ENCODE assay signal across 32 cellular contexts in genomic region chr2:136004920-136005319, GRCh38. TPM values are rescaled to one million over a fixed set of nuclear protein-coding genes. Genes with fewer than 3 reads are reported as not detected.
DNase-seq lines count a peak whose midpoint lies in the region; ATAC-seq and TF ChIP-seq lines count a peak whose summit lies in the region.
"Had no signal": no experiment of that assay in that cellular context is flagged by ENCODE, and none has a peak within 500 bp of the region (broad histone marks: within the 10 kb centered on the region; RNA-seq: fewer than 3 reads in every experiment).

No MANE protein-coding gene starts in this region.

- H3F3A ChIP-seq in neural progenitor cell (ENCODE audit: low read depth), result peaks cover 13% of the 10 kb centered on the region

- H3K4me3 Mint-ChIP-seq in CD14-positive monocyte (no peak overlapping the region), H9 (no peak overlapping the region), neural progenitor cell (no peak overlapping the region)
- H3K4me3 Mint-ChIP-seq: brain; GM23338; HFFc6; naive thymus-derived CD4-positive, alpha-beta T cell; T-cell had no signal

- H3K27ac ChIP-seq in H9 (ENCODE audit: insufficient read length, low read depth, low read length), result no peak overlapping the region
- H3K27ac ChIP-seq in WERI-Rb-1, result peak overlapping the region; percentile 49
- H3K27ac ChIP-seq in neural progenitor cell, result no peak overlapping the region
- H3K27ac ChIP-seq: adrenal gland, esophagus muscularis mucosa, left ventricle myocardium inferior, transverse colon had no signal

- H2BK12ac ChIP-seq in H9 (ENCODE audit: insufficient read length, low read depth, low read length), result no peak overlapping the region

- H3K4me1 Mint-ChIP-seq in CD14-positive monocyte (peaks cover 74% of the 10 kb centered on the region), H9 (peaks cover 17 to 23% of the 10 kb centered on the region in 2 experiments), neural progenitor cell (peaks cover 36% of the 10 kb centered on the region)

- no peak overlapping the region for H4K5ac ChIP-seq in H9 (ENCODE audit: insufficient read length, low read depth, low read length)

- H3K4ac ChIP-seq in H9 (ENCODE audit: low read depth, low read length), result no peak overlapping the region

- H3K23ac ChIP-seq in H9 (ENCODE audit: insufficient read length, low read depth, low read length), result no peak overlapping the region

- peak overlapping the region; percentile 6 for H2BK20ac ChIP-seq in H9 (ENCODE audit: low read depth, low read length, poor library complexity, severe bottlenecking)

- H2AFZ ChIP-seq in H9 (ENCODE audit: low read length) (no peak overlapping the region), neural progenitor cell (replicated peaks) (no peak overlapping the region)
- H2AFZ ChIP-seq: GM23338 had no signal

- H4K20me1 ChIP-seq in H9 (ENCODE audit: control insufficient read depth, insufficient read depth, insufficient read length), result no peaks in the 10 kb centered on the region
- H4K20me1 ChIP-seq in neural progenitor cell (ENCODE audit: low read depth), result no peaks in the 10 kb centered on the region
- H4K20me1 ChIP-seq: BLaER1 treated with 17β-estradiol and CSF1 and Interleukin-3, amounts not matched to agents 10 nM and 100 nM had no signal

- H3K27ac Mint-ChIP-seq in CD14-positive monocyte (peak overlapping the region in 5 of 7 donors; percentile 1 to 59 (median 26)), H9 (no peak overlapping the region), neural progenitor cell (peak overlapping the region; percentile 1)
- H3K27ac Mint-ChIP-seq: GM23338, HFFc6, T-cell had no signal

- H3K36me3 ChIP-seq in WERI-Rb-1 (no peaks in the 10 kb centered on the region), neural progenitor cell (no peaks in the 10 kb centered on the region)
- H3K36me3 ChIP-seq: adrenal gland, esophagus muscularis mucosa, left ventricle myocardium inferior, transverse colon had no signal

- no peak overlapping the region for H2BK120ac ChIP-seq in H9 (ENCODE audit: low read depth, low read length, poor library complexity, severe bottlenecking)

- no peaks in the 10 kb centered on the region for H3K27me3 Mint-ChIP-seq in CD14-positive monocyte (ENCODE audit: low read depth in 3 of 3)
- H3K27me3 Mint-ChIP-seq in H9 (ENCODE audit: low read depth), result no peaks in the 10 kb centered on the region
- peaks cover 3% of the 10 kb centered on the region for H3K27me3 Mint-ChIP-seq in neural progenitor cell (ENCODE audit: insufficient read depth, low read depth)
- H3K27me3 Mint-ChIP-seq: naive thymus-derived CD4-positive, alpha-beta T cell; T-cell had no signal

- H3K79me2 ChIP-seq in H9 (ENCODE audit: insufficient read depth, low read length) (no peaks in the 10 kb centered on the region), neural progenitor cell (ENCODE audit: low read depth) (no peaks in the 10 kb centered on the region)

- H2BK5ac ChIP-seq in H9 (ENCODE audit: insufficient read length, low read length), result no peak overlapping the region

- no peak overlapping the region for H3K4me2 ChIP-seq in H9 (ENCODE audit: insufficient read depth, insufficient read length, low read length)
- H3K4me2 ChIP-seq in neural progenitor cell, result no peak overlapping the region
- H3K4me2 ChIP-seq: GM23338 had no signal

- ATAC-seq in GM18861 (IDR thresholded peaks at IDR 0.05; ENCODE audit: unreplicated experiment), result no peak
- no peak for ATAC-seq in GM18517 (IDR thresholded peaks at IDR 0.05; ENCODE audit: unreplicated experiment)
- ATAC-seq: GM23338; naive thymus-derived CD4-positive, alpha-beta T cell; T-cell had no signal

- no peak overlapping the region for H4K91ac ChIP-seq in H9 (ENCODE audit: insufficient read length, low read depth, low read length)

- H3K14ac ChIP-seq in H9 (ENCODE audit: insufficient read depth, low read length), result no peak overlapping the region

- H3K27me3 ChIP-seq in H9 (ENCODE audit: insufficient read depth, low read length), result no peaks in the 10 kb centered on the region
- no peaks in the 10 kb centered on the region for H3K27me3 ChIP-seq in WERI-Rb-1 (ENCODE audit: insufficient read depth, low read depth, severe bottlenecking)
- no peaks in the 10 kb centered on the region for H3K27me3 ChIP-seq in neural progenitor cell
- H3K27me3 ChIP-seq: adrenal gland; BLaER1 treated with 17β-estradiol and CSF1 and Interleukin-3, amounts not matched to agents 10 nM and 100 nM; esophagus muscularis mucosa; transverse colon had no signal

- H3T11ph ChIP-seq in H9 (ENCODE audit: low read length), result no peak overlapping the region

- no peak overlapping the region for H3K18ac ChIP-seq in H9 (ENCODE audit: insufficient read length, low read depth, low read length)

- no peak overlapping the region for H2AK5ac ChIP-seq in H9 (ENCODE audit: insufficient read length, low read length)

- H3K9me3 Mint-ChIP-seq in CD14-positive monocyte (peaks cover 0 to 5% (median 0%) of the 10 kb centered on the region in 7 donors), H9 (peaks cover 5 to 7% of the 10 kb centered on the region in 2 experiments; a peak in 2 of 5 replicates), neural progenitor cell (peaks cover 5% of the 10 kb centered on the region)
- H3K9me3 Mint-ChIP-seq: HFFc6, T-cell had no signal

- H3K9me3 ChIP-seq in H9 (ENCODE audit: control insufficient read depth, low read depth, low read length), result no peaks in the 10 kb centered on the region
- H3K9me3 ChIP-seq in WERI-Rb-1 (ENCODE audit: severe bottlenecking), result peaks cover 2% of the 10 kb centered on the region
- no peaks in the 10 kb centered on the region for H3K9me3 ChIP-seq in neural progenitor cell (ENCODE audit: low read depth)
- H3K9me3 ChIP-seq: adrenal gland, esophagus muscularis mucosa, left ventricle myocardium inferior, transverse colon had no signal

- no peak overlapping the region for H3K4me3 ChIP-seq in WERI-Rb-1 (ENCODE audit: low read depth, low read length)
- H3K4me3 ChIP-seq in neural progenitor cell, result no peak overlapping the region
- H3K4me3 ChIP-seq: adrenal gland; BLaER1 treated with 17β-estradiol and CSF1 and Interleukin-3, amounts not matched to agents 10 nM and 100 nM; esophagus muscularis mucosa; GM23338; left ventricle myocardium inferior; transverse colon had no signal

- DNase-seq in CD14-positive monocyte (ENCODE audit: low spot score) (no peak), H9 (no peak), WERI-Rb-1 (no peak), neural progenitor cell (ENCODE audit: low spot score) (no peak), pons (ENCODE audit: low spot score) (no peak)
- DNase-seq: activated CD4-positive, alpha-beta T cell treated with anti-CD3 and anti-CD28 coated beads, Interleukin-2, amount 50 U/mL, for 48 hours; activated naive CD4-positive, alpha-beta T cell; activated T-cell treated with anti-CD3 and anti-CD28 coated beads, Interleukin-2, amount 50 U/mL, for 72 hours; adrenal gland; cerebellar nuclear complex; COR-L47; DMS79 treated with DMSO at 0.1 percent for 48 hours; foreskin fibroblast; GDM1; head of caudate nucleus; HFFc6; islet precursor cell; left ventricle myocardium inferior; MV-4-11; naive thymus-derived CD4-positive, alpha-beta T cell; NCI-H146; NCI-H526; stimulated activated CD4-positive, alpha-beta T cell treated with anti-CD3 and anti-CD28 coated beads, Interleukin-15, amount 100 ng/mL, for 24 hours; stimulated activated CD4-positive, alpha-beta T cell treated with anti-CD3 and anti-CD28 coated beads, Interleukin-4, amount 100 ng/mL, for 4 hours; T-cell; transverse colon had no signal

- no peaks in the 10 kb centered on the region for H3K23me2 ChIP-seq in H9 (ENCODE audit: insufficient read length, low read depth, low read length, poor library complexity, severe bottlenecking)

- WGBS in H9 (ENCODE audit: extremely low coverage, insufficient read length, low lambda C conversion rate), result no CpG with 5 or more reads among the region's 3 CpGs

- no peak overlapping the region for H4K8ac ChIP-seq in H9 (replicated peaks; ENCODE audit: insufficient read length, low read depth, low read length)

- no peak overlapping the region for H3K9ac ChIP-seq in H9 (ENCODE audit: extremely low read depth, insufficient read length, low read length)
- no peak overlapping the region for H3K9ac ChIP-seq in neural progenitor cell
- H3K9ac ChIP-seq: BLaER1 treated with 17β-estradiol and CSF1 and Interleukin-3, amounts not matched to agents 10 nM and 100 nM had no signal

- H3K56ac ChIP-seq in H9 (ENCODE audit: insufficient read length, low read depth, low read length), result no peak overlapping the region

- intact Hi-C loops in CD14-positive monocyte (cut with micrococcal nuclease), result loop anchor here (5.0 to 10.0 kb wide), 6 partner anchors 47 to 320 kb away; partner anchors contain the start of gene CXCR4 (in 1 of the 2)

- H2BK15ac ChIP-seq in H9 (ENCODE audit: low read depth, low read length), result no peak overlapping the region

- no peaks in the 10 kb centered on the region for H3K79me1 ChIP-seq in H9 (ENCODE audit: insufficient read depth, low read depth, low read length, poor library complexity, severe bottlenecking)

- peaks cover 2% of the 10 kb centered on the region; the same call in 1 of the 2 replicates for H3K4me1 ChIP-seq in H9 (ENCODE audit: insufficient read depth, low read length)
- peaks cover 22% of the 10 kb centered on the region for H3K4me1 ChIP-seq in neural progenitor cell
- H3K4me1 ChIP-seq: adrenal gland had no signal

- TF ChIP-seq CTCF in CD14-positive monocyte (IDR thresholded peaks at IDR 0.05) (no peak), H9 (conservative IDR thresholded peaks at IDR 0.05) (no peak), WERI-Rb-1 (IDR thresholded peaks at IDR 0.05; ENCODE audit: low read depth, low read length) (no peak), neural progenitor cell (IDR thresholded peaks at IDR 0.05) (no peak)

- H3K36me3 Mint-ChIP-seq in CD14-positive monocyte, result peaks cover 0 to 7% of the 10 kb centered on the region in 2 donors
- peaks cover 0 to 10% (median 0%) of the 10 kb centered on the region in 3 experiments; a peak in 3 of 7 replicates for H3K36me3 Mint-ChIP-seq in H9 (ENCODE audit: insufficient read depth in 1 of 3, low read depth in 3 of 3)
- H3K36me3 Mint-ChIP-seq in neural progenitor cell, result peaks cover 7% of the 10 kb centered on the region

RNA-seq across cellular contexts. Expression of gene DARS1, which starts 19.5 kb away (rescaled TPM):
- 10 to 100 TPM; 46.2 to 53.0 TPM for polyA plus RNA-seq in CD14-positive monocyte
- total RNA-seq in H9 (2021) (117 and 122 TPM in 2 replicates), neural progenitor cell (ENCODE audit: low replicate concordance) (175 and 227 TPM in 2 replicates)

Comparison
In these comparisons a context has a peak if more than half of its experiments do, and no peak if none do; other contexts are left out.
1. H3K27ac Mint-ChIP-seq: peak in CD14-positive monocyte (5 of 7) and neural progenitor cell (single experiment); none in H9 (0 of 3).